In the genomic region with DNA sequence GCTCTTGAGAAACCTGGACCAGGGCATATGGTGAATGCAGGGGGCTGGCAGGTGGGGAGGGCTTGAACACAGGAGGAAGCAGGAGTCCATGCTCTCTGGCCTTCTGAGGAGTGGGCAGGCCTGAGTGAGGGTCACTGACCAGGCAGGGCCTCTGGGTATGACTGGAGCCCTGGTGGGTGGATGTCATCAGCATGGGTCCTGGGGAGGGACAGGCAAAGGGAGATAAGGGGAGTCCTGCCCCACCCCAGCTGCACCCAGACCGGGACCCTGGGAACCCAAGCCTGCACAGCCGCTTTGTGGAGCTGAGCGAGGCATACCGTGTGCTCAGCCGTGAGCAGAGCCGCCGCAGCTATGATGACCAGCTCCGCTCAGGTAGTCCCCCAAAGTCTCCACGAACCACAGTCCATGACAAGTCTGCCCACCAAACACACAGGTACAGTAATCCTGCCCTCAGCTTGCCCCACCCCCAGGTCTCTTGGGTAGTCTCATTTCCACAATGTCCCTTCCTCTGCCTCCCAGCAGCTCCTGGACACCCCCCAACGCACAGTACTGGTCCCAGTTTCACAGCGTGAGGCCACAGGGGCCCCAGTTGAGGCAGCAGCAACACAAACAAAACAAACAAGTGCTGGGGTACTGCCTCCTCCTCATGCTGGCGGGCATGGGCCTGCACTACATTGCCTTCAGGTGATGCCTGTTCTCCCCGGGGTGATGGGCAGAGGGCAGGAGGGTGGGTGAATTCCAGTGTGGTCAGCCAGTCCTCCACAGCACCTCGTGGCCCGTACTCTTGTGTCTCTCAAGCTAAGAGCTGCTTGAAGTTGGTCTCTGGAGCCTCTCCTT, we compare ENCODE assay signal across 8 cellular contexts. TPM values are rescaled to one million over a fixed set of nuclear protein-coding genes. Genes with fewer than 3 reads are reported as not detected.
DNase-seq lines count a peak whose midpoint lies in the region; ATAC-seq and TF ChIP-seq lines count a peak whose summit lies in the region.
"Had no signal": no experiment of that assay in that cellular context is flagged by ENCODE, and none has a peak within 500 bp of the region (broad histone marks: within the 10 kb centered on the region; RNA-seq: fewer than 3 reads in every experiment).

No MANE protein-coding gene starts in this region.

- no peak overlapping the region for H3K27ac Mint-ChIP-seq in H9
- peak overlapping the region; percentile 49 for H3K27ac Mint-ChIP-seq in activated T-helper 1 cell treated with anti-CD3 and anti-CD28 coated beads, Interleukin-12 subunit alpha, Interleukin-12 subunit beta, Interleukin-2, Interleukin-4 antibody, amounts not matched to agents 30 ng/mL and 10 ng/mL and 1 ng/mL, durations not matched to agents 14 hours and 24 hours and 36 hours
- peak overlapping the region; percentile 53 to 86 (median 72) for H3K27ac Mint-ChIP-seq in naive thymus-derived CD8-positive, alpha-beta T cell

- no peak overlapping the region for H2BK20ac ChIP-seq in H9 (ENCODE audit: low read depth, low read length, poor library complexity, severe bottlenecking)

- no peak overlapping the region for H3K23ac ChIP-seq in H9 (ENCODE audit: insufficient read length, low read depth, low read length)

- no peak overlapping the region for H2AFZ ChIP-seq in H9 (ENCODE audit: low read length)

- H3K27ac ChIP-seq in H9 (ENCODE audit: insufficient read length, low read depth, low read length) = no peak overlapping the region

- POLR2A ChIA-PET in naive thymus-derived CD8-positive, alpha-beta T cell (lab: Charles Lee) = interaction anchor here (0.5 to 16.0 kb wide), 10 partner anchors 9 to 1391 kb away, joined by 3 to 290 read pairs (median 4); a partner anchor contains a TSS

- H3K18ac ChIP-seq in H9 (ENCODE audit: insufficient read length, low read depth, low read length) = no peak overlapping the region

- no peak overlapping the region for H2AK5ac ChIP-seq in H9 (ENCODE audit: insufficient read length, low read length)

- no peaks in the 10 kb centered on the region for H3K79me1 ChIP-seq in H9 (ENCODE audit: insufficient read depth, low read depth, low read length, poor library complexity, severe bottlenecking)

- H3K4me1 ChIP-seq in H9 (ENCODE audit: insufficient read depth, low read length) = 0 out of 2 replicates have a peak, but pooled peaks cover 3% of the 10 kb centered on the region
- no peaks in the 10 kb centered on the region; the same call in 1 of the 2 replicates for H3K4me1 ChIP-seq in BE2C

- WGBS in H9 (ENCODE audit: extremely low coverage, insufficient read length, low lambda C conversion rate) = no CpG with 5 or more reads among the region's 15 CpGs

- no peak overlapping the region for H4K91ac ChIP-seq in H9 (ENCODE audit: insufficient read length, low read depth, low read length)

- H4K8ac ChIP-seq in H9 (replicated peaks; ENCODE audit: insufficient read length, low read depth, low read length) = no peak overlapping the region

- peaks cover 2 to 8% (median 3%) of the 10 kb centered on the region in 3 experiments; a peak in 4 of 7 replicates for H3K36me3 Mint-ChIP-seq in H9 (ENCODE audit: insufficient read depth in 1 of 3, low read depth in 3 of 3)
- H3K36me3 Mint-ChIP-seq in activated T-helper 1 cell treated with anti-CD3 and anti-CD28 coated beads, Interleukin-12 subunit alpha, Interleukin-12 subunit beta, Interleukin-2, Interleukin-4 antibody, amounts not matched to agents 30 ng/mL and 10 ng/mL and 1 ng/mL, durations not matched to agents 14 hours and 24 hours and 36 hours (ENCODE audit: low read depth) = peaks cover 7% of the 10 kb centered on the region
- H3K36me3 Mint-ChIP-seq in naive thymus-derived CD8-positive, alpha-beta T cell = peaks cover 0 to 4% (median 0%) of the 10 kb centered on the region in 3 donors

- H2BK120ac ChIP-seq in H9 (ENCODE audit: low read depth, low read length, poor library complexity, severe bottlenecking) = no peak overlapping the region

- no peaks in the 10 kb centered on the region; the same call in 1 of the 2 replicates for H3K27me3 ChIP-seq in H9 (ENCODE audit: insufficient read depth, low read length)
- H3K27me3 ChIP-seq in BE2C = no peaks in the 10 kb centered on the region

- no peak overlapping the region for H2BK5ac ChIP-seq in H9 (ENCODE audit: insufficient read length, low read length)

- no peaks in the 10 kb centered on the region for H3K9me3 Mint-ChIP-seq in H9
- H3K9me3 Mint-ChIP-seq in activated T-helper 1 cell treated with anti-CD3 and anti-CD28 coated beads, Interleukin-12 subunit alpha, Interleukin-12 subunit beta, Interleukin-2, Interleukin-4 antibody, amounts not matched to agents 30 ng/mL and 10 ng/mL and 1 ng/mL, durations not matched to agents 14 hours and 24 hours and 36 hours = no peaks in the 10 kb centered on the region
- H3K9me3 Mint-ChIP-seq in naive thymus-derived CD8-positive, alpha-beta T cell = no peaks in the 10 kb centered on the region

- intact Hi-C loops in activated T-helper 1 cell treated with anti-CD3 and anti-CD28 coated beads, Interleukin-12 subunit alpha, Interleukin-12 subunit beta, Interleukin-2, Interleukin-4 antibody, amounts not matched to agents 30 ng/mL and 10 ng/mL and 1 ng/mL, durations not matched to agents 14 hours and 24 hours and 36 hours (cut with micrococcal nuclease) = no loop called here

- H3K9me3 ChIP-seq in H9 (ENCODE audit: control insufficient read depth, low read depth, low read length) = no peaks in the 10 kb centered on the region
- no peaks in the 10 kb centered on the region for H3K9me3 ChIP-seq in BE2C

- H4K20me1 ChIP-seq in H9 (ENCODE audit: control insufficient read depth, insufficient read depth, insufficient read length) = no peaks in the 10 kb centered on the region

- no peak overlapping the region for H2BK12ac ChIP-seq in H9 (ENCODE audit: insufficient read length, low read depth, low read length)

- H4K5ac ChIP-seq in H9 (ENCODE audit: insufficient read length, low read depth, low read length) = no peak overlapping the region

- no peak overlapping the region for H3K4ac ChIP-seq in H9 (ENCODE audit: low read depth, low read length)

- H3K9ac ChIP-seq in H9 (ENCODE audit: extremely low read depth, insufficient read length, low read length) = no peak overlapping the region

- ATAC-seq in naive thymus-derived CD8-positive, alpha-beta T cell = no peak
- ATAC-seq in GM21528 (IDR thresholded peaks at IDR 0.05; ENCODE audit: low FRiP score, unreplicated experiment) = no peak
- no peak for ATAC-seq in GM19035 (IDR thresholded peaks at IDR 0.05; ENCODE audit: unreplicated experiment)

- no peak overlapping the region for H2BK15ac ChIP-seq in H9 (ENCODE audit: low read depth, low read length)

- H3K36me3 ChIP-seq in BE2C = no peaks in the 10 kb centered on the region

- peak overlapping the region; percentile 74 to 91; a peak in 4 of 5 replicates for H3K4me3 Mint-ChIP-seq in H9
- peak overlapping the region; percentile 88 for H3K4me3 Mint-ChIP-seq in activated T-helper 1 cell treated with anti-CD3 and anti-CD28 coated beads, Interleukin-12 subunit alpha, Interleukin-12 subunit beta, Interleukin-2, Interleukin-4 antibody, amounts not matched to agents 30 ng/mL and 10 ng/mL and 1 ng/mL, durations not matched to agents 14 hours and 24 hours and 36 hours
- peak overlapping the region; percentile 65 to 95 (median 86) for H3K4me3 Mint-ChIP-seq in naive thymus-derived CD8-positive, alpha-beta T cell

- H3K79me2 ChIP-seq in H9 (ENCODE audit: insufficient read depth, low read length) = no peaks in the 10 kb centered on the region

- peaks cover 20% of the 10 kb centered on the region for H3K27me3 Mint-ChIP-seq in H9 (ENCODE audit: low read depth)
- H3K27me3 Mint-ChIP-seq in activated T-helper 1 cell treated with anti-CD3 and anti-CD28 coated beads, Interleukin-12 subunit alpha, Interleukin-12 subunit beta, Interleukin-2, Interleukin-4 antibody, amounts not matched to agents 30 ng/mL and 10 ng/mL and 1 ng/mL, durations not matched to agents 14 hours and 24 hours and 36 hours (ENCODE audit: insufficient read depth) = no peaks in the 10 kb centered on the region
- H3K27me3 Mint-ChIP-seq in naive thymus-derived CD8-positive, alpha-beta T cell = no peaks in the 10 kb centered on the region

- H3K14ac ChIP-seq in H9 (ENCODE audit: insufficient read depth, low read length) = no peak overlapping the region

- no peak for DNase-seq in H9
- DNase-seq in activated T-helper 1 cell treated with anti-CD3 and anti-CD28 coated beads, Interleukin-12 subunit alpha, Interleukin-12 subunit beta, Interleukin-2, Interleukin-4 antibody, amounts not matched to agents 30 ng/mL and 10 ng/mL and 1 ng/mL, durations not matched to agents 14 hours and 24 hours and 36 hours (ENCODE audit: low spot score) = no peak
- DNase-seq in naive thymus-derived CD8-positive, alpha-beta T cell = no peak
- no peak for DNase-seq in BE2C
- DNase-seq: DMS53, NCI-H446 treated with DMSO at 0.1 percent for 48 hours had no signal

- peaks cover 20 to 31% of the 10 kb centered on the region in 2 experiments for H3K4me1 Mint-ChIP-seq in H9
- H3K4me1 Mint-ChIP-seq in activated T-helper 1 cell treated with anti-CD3 and anti-CD28 coated beads, Interleukin-12 subunit alpha, Interleukin-12 subunit beta, Interleukin-2, Interleukin-4 antibody, amounts not matched to agents 30 ng/mL and 10 ng/mL and 1 ng/mL, durations not matched to agents 14 hours and 24 hours and 36 hours (ENCODE audit: low read depth) = peaks cover 23% of the 10 kb centered on the region
- peaks cover 17 to 63% (median 55%) of the 10 kb centered on the region in 4 donors for H3K4me1 Mint-ChIP-seq in naive thymus-derived CD8-positive, alpha-beta T cell

- no peak overlapping the region for H3T11ph ChIP-seq in H9 (ENCODE audit: low read length)

- H3K4me2 ChIP-seq in H9 (ENCODE audit: insufficient read depth, insufficient read length, low read length) = no peak overlapping the region

- TF ChIP-seq CTCF in H9 (conservative IDR thresholded peaks at IDR 0.05) = no peak
- no peak for TF ChIP-seq CTCF in BE2C (IDR thresholded peaks at IDR 0.05; ENCODE audit: low read depth, low read length)

- H3K56ac ChIP-seq in H9 (ENCODE audit: insufficient read length, low read depth, low read length) = no peak overlapping the region

- no peak overlapping the region for H3K4me3 ChIP-seq in BE2C (ENCODE audit: low read depth, low read length)

- peaks cover 21% of the 10 kb centered on the region for H3K23me2 ChIP-seq in H9 (ENCODE audit: insufficient read length, low read depth, low read length, poor library complexity, severe bottlenecking)

RNA-seq across cellular contexts. Expression of a gene that starts 2.0 kb away (rescaled TPM):
- total RNA-seq in H9 (2021) = 57.1 and 57.7 TPM in 2 replicates
- total RNA-seq in activated T-helper 1 cell treated with anti-CD3 and anti-CD28 coated beads, Interleukin-12 subunit alpha, Interleukin-12 subunit beta, Interleukin-2, Interleukin-4 antibody, amounts not matched to agents 30 ng/mL and 10 ng/mL and 1 ng/mL, durations not matched to agents 14 hours and 24 hours and 36 hours = 55.5 and 60.2 TPM in 2 replicates
- total RNA-seq in naive thymus-derived CD8-positive, alpha-beta T cell = 10 to 100 TPM; 59.7 to 62.1 TPM
- polyA plus RNA-seq in naive thymus-derived CD8-positive, alpha-beta T cell = 10 to 100 TPM; 11.2 to 28.1 (median 16.9) TPM
- polyA plus RNA-seq in BE2C (2012; ENCODE audit: insufficient read depth, insufficient read length, low read depth) = 31.4 TPM

RNA-seq across cellular contexts. Expression of a gene that starts 2.1 kb away (rescaled TPM):
- total RNA-seq in H9 (2021) = 21.0 and 24.2 TPM in 2 replicates
- total RNA-seq in activated T-helper 1 cell treated with anti-CD3 and anti-CD28 coated beads, Interleukin-12 subunit alpha, Interleukin-12 subunit beta, Interleukin-2, Interleukin-4 antibody, amounts not matched to agents 30 ng/mL and 10 ng/mL and 1 ng/mL, durations not matched to agents 14 hours and 24 hours and 36 hours = 18.4 and 19.8 TPM in 2 replicates
- 10 to 100 TPM; 54.9 to 56.2 TPM for total RNA-seq in naive thymus-derived CD8-positive, alpha-beta T cell
- 10 to 100 TPM; 21.5 to 33.2 (median 30.9) TPM for polyA plus RNA-seq in naive thymus-derived CD8-positive, alpha-beta T cell
- 20.3 TPM for polyA plus RNA-seq in BE2C (2012; ENCODE audit: insufficient read depth, insufficient read length, low read depth)

RNA-seq across cellular contexts. Expression of a gene that starts 6.3 kb away (rescaled TPM):
- 39.6 and 45.8 TPM in 2 replicates for total RNA-seq in H9 (2021)
- total RNA-seq in activated T-helper 1 cell treated with anti-CD3 and anti-CD28 coated beads, Interleukin-12 subunit alpha, Interleukin-12 subunit beta, Interleukin-2, Interleukin-4 antibody, amounts not matched to agents 30 ng/mL and 10 ng/mL and 1 ng/mL, durations not matched to agents 14 hours and 24 hours and 36 hours = 74.9 and 79.4 TPM in 2 replicates
- total RNA-seq in naive thymus-derived CD8-positive, alpha-beta T cell = 10 to 100 TPM; 77.1 to 83.8 TPM
- polyA plus RNA-seq in naive thymus-derived CD8-positive, alpha-beta T cell = 10 to 100 TPM; 43.4 to 50.4 (median 48.2) TPM
- 43.8 TPM for polyA plus RNA-seq in BE2C (2012; ENCODE audit: insufficient read depth, insufficient read length, low read depth)

RNA-seq across cellular contexts. Expression of a gene that starts 6.4 kb away (rescaled TPM):
- 31.5 and 33.6 TPM in 2 replicates for total RNA-seq in H9 (2021)
- total RNA-seq in activated T-helper 1 cell treated with anti-CD3 and anti-CD28 coated beads, Interleukin-12 subunit alpha, Interleukin-12 subunit beta, Interleukin-2, Interleukin-4 antibody, amounts not matched to agents 30 ng/mL and 10 ng/mL and 1 ng/mL, durations not matched to agents 14 hours and 24 hours and 36 hours = 30.3 and 35.5 TPM in 2 replicates
- total RNA-seq in naive thymus-derived CD8-positive, alpha-beta T cell = 10 to 100 TPM; 40.2 to 41.0 TPM
- 10 to 100 TPM; 47.2 to 54.2 (median 51.4) TPM for polyA plus RNA-seq in naive thymus-derived CD8-positive, alpha-beta T cell
- 39.6 TPM for polyA plus RNA-seq in BE2C (2012; ENCODE audit: insufficient read depth, insufficient read length, low read depth)

RNA-seq across cellular contexts. Expression of a gene that starts 8.5 kb away (rescaled TPM):
- total RNA-seq in H9 (2021) = 36.5 and 41.0 TPM in 2 replicates
- 32.6 and 34.3 TPM in 2 replicates for total RNA-seq in activated T-helper 1 cell treated with anti-CD3 and anti-CD28 coated beads, Interleukin-12 subunit alpha, Interleukin-12 subunit beta, Interleukin-2, Interleukin-4 antibody, amounts not matched to agents 30 ng/mL and 10 ng/mL and 1 ng/mL, durations not matched to agents 14 hours and 24 hours and 36 hours
- total RNA-seq in naive thymus-derived CD8-positive, alpha-beta T cell = 10 to 100 TPM; 24.1 to 28.9 TPM
- polyA plus RNA-seq in naive thymus-derived CD8-positive, alpha-beta T cell = 10 to 100 TPM; 84.9 to 91.8 (median 85.5) TPM
- polyA plus RNA-seq in BE2C (2012; ENCODE audit: insufficient read depth, insufficient read length, low read depth) = 110 TPM

Comparison
In these comparisons a context has a peak if more than half of its experiments do, and no peak if none do; other contexts are left out.
1. H3K27ac Mint-ChIP-seq: peak in activated T-helper 1 cell treated with anti-CD3 and anti-CD28 coated beads, Interleukin-12 subunit alpha, Interleukin-12 subunit beta, Interleukin-2, Interleukin-4 antibody, amounts not matched to agents 30 ng/mL and 10 ng/mL and 1 ng/mL, durations not matched to agents 14 hours and 24 hours and 36 hours (single experiment) and naive thymus-derived CD8-positive, alpha-beta T cell (10 of 10); none in H9 (0 of 3).
2. Peak in every context shown above with its lines, with median percentiles within 50 percentile points of each other: H3K4me3 Mint-ChIP-seq.